In genomic region chr1:34131396-34132160, GRCh38 we compare ENCODE assay signal across 21 cellular contexts. TPM values are rescaled to one million over a fixed set of nuclear protein-coding genes. Genes with fewer than 3 reads are reported as not detected.
DNase-seq lines count a peak whose midpoint lies in the region; ATAC-seq, FAIRE-seq and TF ChIP-seq lines count a peak whose summit lies in the region.
"Had no signal": no experiment of that assay in that cellular context is flagged by ENCODE, and none has a peak within 500 bp of the region (broad histone marks: within the 10 kb centered on the region; RNA-seq: fewer than 3 reads in every experiment).

No MANE protein-coding gene starts in this region.

- H3K36me3 ChIP-seq in right atrium auricular region (no peaks in the 10 kb centered on the region), heart right ventricle (no peaks in the 10 kb centered on the region), keratinocyte (ENCODE audit: control insufficient read depth in 2 of 2, extremely low read depth in 1 of 2, insufficient read depth in 2 of 2, low read length in 2 of 2) (no peaks in the 10 kb centered on the region), tibial artery (no peaks in the 10 kb centered on the region)
- H3K36me3 ChIP-seq: BE2C had no signal

- no peaks in the 10 kb centered on the region for H3K9me3 ChIP-seq in right atrium auricular region
- no peaks in the 10 kb centered on the region for H3K9me3 ChIP-seq in heart right ventricle
- H3K9me3 ChIP-seq in keratinocyte (ENCODE audit: control insufficient read depth, low read depth, low read length), result no peaks in the 10 kb centered on the region
- no peaks in the 10 kb centered on the region for H3K9me3 ChIP-seq in tibial artery
- H3K9me3 ChIP-seq: BE2C had no signal

- no peak overlapping the region for H3K9ac ChIP-seq in keratinocyte (ENCODE audit: control insufficient read depth, extremely low read depth, insufficient read depth, low read length)

- H3K4me1 ChIP-seq in right atrium auricular region (no peaks in the 10 kb centered on the region), heart right ventricle (no peaks in the 10 kb centered on the region), keratinocyte (ENCODE audit: control insufficient read depth, extremely low read depth, insufficient read depth, low read length) (peaks cover 15% of the 10 kb centered on the region), tibial artery (no peaks in the 10 kb centered on the region)
- H3K4me1 ChIP-seq: BE2C had no signal

- H3K27me3 Mint-ChIP-seq in activated naive CD4-positive, alpha-beta T cell treated with anti-CD3 and anti-CD28 coated beads for 36 hours (ENCODE audit: low read depth), result peaks cover 6% of the 10 kb centered on the region

- CTCF ChIA-PET in activated naive CD4-positive, alpha-beta T cell treated with anti-CD3 and anti-CD28 coated beads for 36 hours (lab: Charles Lee), result no interaction called here

- H3K79me2 ChIP-seq in keratinocyte (ENCODE audit: control insufficient read depth, insufficient read depth, low read length), result no peaks in the 10 kb centered on the region

- no peak overlapping the region for H3K4me3 Mint-ChIP-seq in activated naive CD4-positive, alpha-beta T cell treated with anti-CD3 and anti-CD28 coated beads for 36 hours
- H3K4me3 Mint-ChIP-seq: CD4-positive, alpha-beta memory T cell had no signal

- intact Hi-C loops in heart right ventricle (cut with DNase I), result no loop called here
- intact Hi-C loops in activated naive CD4-positive, alpha-beta T cell treated with anti-CD3 and anti-CD28 coated beads for 36 hours (cut with micrococcal nuclease), result no loop called here
- intact Hi-C loops in tibial artery (cut with DNase I; ENCODE audit: low total_unique reads), result no loop called here
- intact Hi-C loops in lower leg skin (cut with DNase I; ENCODE audit: low total_unique reads), result no loop called here

- no peaks in the 10 kb centered on the region for H3K36me3 Mint-ChIP-seq in activated naive CD4-positive, alpha-beta T cell treated with anti-CD3 and anti-CD28 coated beads for 36 hours (ENCODE audit: low read depth)
- H3K36me3 Mint-ChIP-seq: CD4-positive, alpha-beta memory T cell had no signal

- DNase-seq in right atrium auricular region (ENCODE audit: low spot score), result peak; percentile 34
- DNase-seq in heart right ventricle, result no peak
- peak; percentile 32 for DNase-seq in T1000 (lab: John Stamatoyannopoulos, UW)
- no peak for DNase-seq in keratinocyte (ENCODE audit: low read depth, low spot score)
- no peak for DNase-seq in activated naive CD4-positive, alpha-beta T cell treated with anti-CD3 and anti-CD28 coated beads for 36 hours
- DNase-seq in retina, result no peak
- DNase-seq in tibial artery, result no peak
- DNase-seq in lower leg skin (ENCODE audit: low spot score in 2 of 2), result no peak
- DNase-seq: BE2C; CD4-positive, alpha-beta memory T cell; DMS153; HCEC 1CT; NCI-H1694 treated with DMSO at 0.1 percent for 48 hours; NCI-H2107; NCI-H510A treated with DMSO at 0.1 percent for 48 hours; NCI-H774; Right ventricle myocardium superior had no signal

- H3K27ac ChIP-seq in right atrium auricular region, result no peak overlapping the region
- no peak overlapping the region for H3K27ac ChIP-seq in heart right ventricle
- H3K27ac ChIP-seq in keratinocyte (ENCODE audit: control insufficient read depth, insufficient read depth, low read length), result no peak overlapping the region
- H3K27ac ChIP-seq in tibial artery, result no peak overlapping the region
- H3K27ac ChIP-seq: SK-N-MC had no signal

- no peaks in the 10 kb centered on the region for H4K20me1 ChIP-seq in keratinocyte (ENCODE audit: control insufficient read depth, extremely low read depth, insufficient read depth, low read length)

- no peak overlapping the region for H3K4me2 ChIP-seq in keratinocyte (ENCODE audit: control insufficient read depth, extremely low read depth, insufficient read depth, low read depth, low read length)

- H3K4me3 ChIP-seq in right atrium auricular region, result no peak overlapping the region
- no peak overlapping the region for H3K4me3 ChIP-seq in heart right ventricle
- no peak overlapping the region for H3K4me3 ChIP-seq in keratinocyte (ENCODE audit: control insufficient read depth in 2 of 3, extremely low read depth in 1 of 3, insufficient read depth in 2 of 3, low read depth in 1 of 3, low read length in 3 of 3)
- no peak overlapping the region for H3K4me3 ChIP-seq in tibial artery
- H3K4me3 ChIP-seq in lower leg skin (ENCODE audit: low read depth, poor library complexity, severe bottlenecking), result no peak overlapping the region
- H3K4me3 ChIP-seq: SK-N-MC had no signal

- H3K9me3 Mint-ChIP-seq in activated naive CD4-positive, alpha-beta T cell treated with anti-CD3 and anti-CD28 coated beads for 36 hours, result no peaks in the 10 kb centered on the region

- TF ChIP-seq CTCF in right atrium auricular region (IDR thresholded peaks at IDR 0.05), result no peak
- no peak for TF ChIP-seq CTCF in heart right ventricle (IDR thresholded peaks at IDR 0.05)
- no peak for TF ChIP-seq CTCF in keratinocyte (optimal IDR thresholded peaks at IDR 0.05 in 1 of 3, IDR thresholded peaks at IDR 0.05 in 1 of 3, conservative IDR thresholded peaks at IDR 0.05 in 1 of 3; ENCODE audit: extremely low read depth in 1 of 3, insufficient read depth in 2 of 3, low read length in 3 of 3)
- TF ChIP-seq CTCF in tibial artery (IDR thresholded peaks at IDR 0.05), result no peak
- no peak for TF ChIP-seq CTCF in lower leg skin (IDR thresholded peaks at IDR 0.05)

- H3K4me1 Mint-ChIP-seq in activated naive CD4-positive, alpha-beta T cell treated with anti-CD3 and anti-CD28 coated beads for 36 hours (ENCODE audit: low read depth), result no peaks in the 10 kb centered on the region
- H3K4me1 Mint-ChIP-seq: CD4-positive, alpha-beta memory T cell had no signal

- dilution Hi-C loops in keratinocyte (cut with MboI; ENCODE audit: extremely low pct_ligation_motif_present, low sequenced_read_pairs), result no loop called here

- no peak overlapping the region for H2AFZ ChIP-seq in keratinocyte (ENCODE audit: control insufficient read depth, low read length)

- H3K27ac Mint-ChIP-seq in activated naive CD4-positive, alpha-beta T cell treated with anti-CD3 and anti-CD28 coated beads for 36 hours, result no peak overlapping the region

- TF ChIP-seq POLR2A in lower leg skin (IDR thresholded peaks at IDR 0.05), result no peak

- 80 to 91% methylated on average over 3 of the region's 3 CpGs for WGBS in heart right ventricle, 2 donors
- 95% methylated on average over 3 of the region's 3 CpGs for WGBS in lower leg skin, 2 donors

- H3K27me3 ChIP-seq in right atrium auricular region (no peaks in the 10 kb centered on the region), heart right ventricle (peaks cover 0 to 18% (median 10%) of the 10 kb centered on the region in 7 donors), keratinocyte (ENCODE audit: control insufficient read depth, extremely low read depth, insufficient read depth, low read length) (no peaks in the 10 kb centered on the region), tibial artery (peaks cover 0 to 5% of the 10 kb centered on the region in 2 donors)
- H3K27me3 ChIP-seq: BE2C had no signal

- no peak for ATAC-seq in heart right ventricle

- no peaks in the 10 kb centered on the region for H3K9me1 ChIP-seq in keratinocyte (ENCODE audit: control insufficient read depth, extremely low read depth, insufficient read depth, low read length)

- peak; percentile 82 for FAIRE-seq in keratinocyte (lab: Jason Lieb, UNC)
- FAIRE-seq: RCC 7860 had no signal

RNA-seq across cellular contexts. Expression of gene CSMD2, which starts 33.5 kb away (rescaled TPM):
- total RNA-seq in right atrium auricular region (under 1 TPM; 0.39 to 0.44 TPM), heart right ventricle (under 1 TPM in 9 of 10 donors, not detected in 1; 0.05 to 0.97 (median 0.15) TPM), lower leg skin (1 to 10 TPM in 1 of 4 donors, under 1 TPM in 1, not detected in 2; 0.11 to 1.0 TPM)
- polyA plus RNA-seq in heart right ventricle (under 1 TPM; 0.04 to 0.07 TPM), keratinocyte (1.2 to 3.0 TPM (median 2.0 TPM) in 3 replicates)
- 0.06 TPM for polyA plus RNA-seq in keratinocyte (2011; ENCODE audit: low read depth)
- polyA plus RNA-seq in keratinocyte (2011; cell fraction: cytosol; rRNA removed), result 0.56 and 0.77 TPM in 2 replicates
- 8.7 and 12.4 TPM in 2 replicates for polyA plus RNA-seq in keratinocyte (2011; cell fraction: nucleus; rRNA removed)
- 0.14 and 3.3 TPM in 2 replicates for polyA plus RNA-seq in keratinocyte (2012; ENCODE audit: low replicate concordance)
- 2.3 to 8.3 TPM (median 5.1 TPM) in 3 replicates for polyA minus RNA-seq in keratinocyte
- polyA minus RNA-seq in keratinocyte (2011; cell fraction: cytosol; rRNA and poly(A)+ RNA removed), result 2.5 TPM
- 8.5 and 12.2 TPM in 2 replicates for polyA minus RNA-seq in keratinocyte (2011; cell fraction: nucleus; rRNA and poly(A)+ RNA removed)
- total RNA-seq in activated naive CD4-positive, alpha-beta T cell treated with anti-CD3 and anti-CD28 coated beads for 36 hours, result not detected
- total RNA-seq: CD4-positive, alpha-beta memory T cell; OCI-LY7 had no signal
- polyA plus RNA-seq: CD4-positive, alpha-beta memory T cell had no signal

RNA-seq across cellular contexts. Expression of gene C1orf94, which starts 45.1 kb away (rescaled TPM):
- total RNA-seq in right atrium auricular region, result not detected
- total RNA-seq in heart right ventricle, result under 1 TPM in 1 of 10 donors, not detected in 9; 0.11 TPM
- under 1 TPM in 1 of 2 donors, not detected in 1; 0.01 TPM for polyA plus RNA-seq in heart right ventricle
- polyA plus RNA-seq in keratinocyte, result 0.05 TPM in 1 of 3 replicates, not detected in the others
- polyA plus RNA-seq in keratinocyte (2011; ENCODE audit: low read depth), result not detected
- not detected in 2 replicates for polyA plus RNA-seq in keratinocyte (2011; cell fraction: cytosol; rRNA removed)
- polyA plus RNA-seq in keratinocyte (2011; cell fraction: nucleus; rRNA removed), result not detected in 2 replicates
- not detected in 2 replicates for polyA plus RNA-seq in keratinocyte (2012; ENCODE audit: low replicate concordance)
- polyA minus RNA-seq in keratinocyte, result not detected in 3 replicates
- polyA minus RNA-seq in keratinocyte (2011; cell fraction: cytosol; rRNA and poly(A)+ RNA removed), result not detected
- polyA minus RNA-seq in keratinocyte (2011; cell fraction: nucleus; rRNA and poly(A)+ RNA removed), result not detected in 2 replicates
- not detected for total RNA-seq in activated naive CD4-positive, alpha-beta T cell treated with anti-CD3 and anti-CD28 coated beads for 36 hours
- total RNA-seq in lower leg skin, result under 1 TPM in 1 of 4 donors, not detected in 3; 0.13 TPM
- total RNA-seq: A172; CD4-positive, alpha-beta memory T cell; OCI-LY7; Right ventricle myocardium superior had no signal
- polyA plus RNA-seq: CD4-positive, alpha-beta memory T cell had no signal

Comparison
In these comparisons a context has a peak if more than half of its experiments do, and no peak if none do; other contexts are left out.
1. DNase-seq: peak in right atrium auricular region (single experiment) and T1000 (single experiment); none in heart right ventricle (0 of 2), keratinocyte (single experiment), activated naive CD4-positive, alpha-beta T cell treated with anti-CD3 and anti-CD28 coated beads for 36 hours (single experiment), retina (single experiment), tibial artery (0 of 2) and lower leg skin (0 of 2).